13 cellular contexts compared by ENCODE assay signal in the genomic region with DNA sequence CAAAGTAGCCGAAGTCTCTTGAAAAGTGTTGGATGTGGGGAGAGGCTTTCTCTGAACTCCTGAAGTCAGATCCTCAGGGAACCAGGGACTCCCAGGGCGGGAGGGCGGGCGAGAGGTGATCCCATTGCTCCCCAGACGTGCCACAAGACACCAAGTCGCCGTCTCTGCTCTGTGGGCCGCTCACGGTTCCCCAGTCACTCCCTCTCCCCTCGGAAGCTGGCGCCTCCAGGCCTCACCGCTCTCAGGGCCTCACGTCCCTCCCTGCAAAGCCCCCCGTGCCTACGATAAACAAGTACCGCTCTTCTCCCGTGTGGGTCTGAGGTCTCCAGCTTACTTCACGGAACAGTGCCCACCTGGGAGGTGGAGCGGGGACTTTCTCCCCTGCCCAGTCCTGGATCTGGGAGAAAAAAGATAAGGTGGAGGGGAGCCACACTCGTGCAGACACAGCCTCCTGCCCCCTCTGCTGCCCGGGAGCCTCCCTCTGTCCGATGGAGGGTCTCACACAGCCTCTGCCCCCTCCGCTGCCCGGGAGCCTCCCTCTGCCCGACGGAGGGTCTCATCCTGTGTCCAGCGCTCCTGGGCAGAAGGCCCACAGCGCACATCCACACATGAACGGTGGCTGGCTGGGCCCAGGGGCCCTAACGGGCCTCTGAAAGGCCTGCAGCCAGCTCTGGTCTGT. TPM values are rescaled to one million over a fixed set of nuclear protein-coding genes. Genes with fewer than 3 reads are reported as not detected.
"Had no signal": no experiment of that assay in that cellular context is flagged by ENCODE, and none has a peak within 500 bp of the region (broad histone marks: within the 10 kb centered on the region; RNA-seq: fewer than 3 reads in every experiment).

No MANE protein-coding gene starts in this region.

- H3K4me3 ChIP-seq: uterus had no signal

- H3K9me3 ChIP-seq: uterus had no signal

- ATAC-seq: T-cell had no signal

- DNase-seq: activated B cell treated with CpG ODN at 0.5 μM for 24 hours; activated CD4-positive, alpha-beta memory T cell treated with anti-CD3 and anti-CD28 coated beads for 36 hours; activated CD4-positive, alpha-beta T cell treated with anti-CD3 and anti-CD28 coated beads for 4 hours; cortex of kidney; kidney; nephron progenitor cell; occipital lobe; retina; stimulated activated CD4-positive, alpha-beta T cell treated with anti-CD3 and anti-CD28 coated beads, Interleukin-15, amount 100 ng/mL, for 24 hours; stimulated activated CD4-positive, alpha-beta T cell treated with anti-CD3 and anti-CD28 coated beads, Interleukin-4, amount 100 ng/mL, for 1 hour; T-cell had no signal

- H3K4me1 ChIP-seq: uterus had no signal

- H3K36me3 ChIP-seq: uterus had no signal

- H3K27me3 ChIP-seq: uterus had no signal

RNA-seq across cellular contexts. Expression of gene TMEM255B, which starts 54.2 kb away (rescaled TPM):
- total RNA-seq: frontal cortex had no signal
